Comparison of ENCODE assay signal across 18 cellular contexts in the genomic region with DNA sequence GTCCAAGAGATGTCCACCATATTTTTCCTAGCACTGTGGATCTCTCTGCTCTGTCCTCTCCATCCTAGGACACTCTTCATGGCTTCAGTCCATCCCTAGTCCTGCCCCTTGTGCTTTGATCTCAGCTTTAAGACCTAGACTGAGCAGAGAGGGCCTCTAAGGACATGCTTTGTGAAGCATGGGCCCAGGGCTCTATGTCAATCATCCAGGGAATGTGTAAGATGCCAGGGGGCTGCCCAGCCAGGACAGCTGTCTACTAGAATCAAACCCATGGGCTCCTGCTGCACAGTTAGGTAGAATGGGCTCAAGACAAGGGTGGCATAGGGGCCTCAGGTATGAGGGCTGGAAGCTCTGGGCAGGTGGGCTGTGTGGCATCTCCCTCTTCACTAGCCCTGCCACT. TPM values are rescaled to one million over a fixed set of nuclear protein-coding genes. Genes with fewer than 3 reads are reported as not detected.
DNase-seq lines count a peak whose midpoint lies in the region; ATAC-seq and TF ChIP-seq lines count a peak whose summit lies in the region.
"Had no signal": no experiment of that assay in that cellular context is flagged by ENCODE, and none has a peak within 500 bp of the region (broad histone marks: within the 10 kb centered on the region; RNA-seq: fewer than 3 reads in every experiment).

No MANE protein-coding gene starts in this region.

- TF ChIP-seq CTCF in PC-9 (conservative IDR thresholded peaks at IDR 0.05) (no peak), glutamatergic neuron (IDR thresholded peaks at IDR 0.05; ENCODE audit: partially characterized antibody, unreplicated experiment) (no peak), sigmoid colon (IDR thresholded peaks at IDR 0.05) (no peak), MM.1S (IDR thresholded peaks at IDR 0.05; ENCODE audit: low read length) (no peak)

- H3K4me3 ChIP-seq in PC-9 (no peak overlapping the region; the same call in 1 of the 2 replicates), sigmoid colon (no peak overlapping the region), MM.1S (ENCODE audit: low read length) (no peak overlapping the region)
- H3K4me3 ChIP-seq: GM12878, ovary, SJSA1 had no signal

- BruUV-seq in PC-9 (replicated peaks; lab: Mats Ljungman, UMichigan): no TSS peak

- no peaks in the 10 kb centered on the region for H3K27me3 Mint-ChIP-seq in glutamatergic neuron (ENCODE audit: unreplicated experiment)
- H3K27me3 Mint-ChIP-seq: CD4-positive, alpha-beta T cell; stimulated activated naive CD8-positive, alpha-beta T cell treated with anti-CD3 and anti-CD28 coated beads, Interleukin-15, amount 100 ng/mL, for 72 hours had no signal

- DNase-seq in DMS 273 (lab: John Stamatoyannopoulos, UW; ENCODE audit: unreplicated experiment): peak; percentile 48
- DNase-seq in DMS 273 treated with DMSO at 0.1 percent for 48 hours (lab: John Stamatoyannopoulos, UW): no peak
- DNase-seq in PC-9: no peak
- DNase-seq in glutamatergic neuron: no peak
- DNase-seq in sigmoid colon: peak; percentile 39
- no peak for DNase-seq in globus pallidus (ENCODE audit: low spot score)
- no peak for DNase-seq in MM.1S
- DNase-seq in left colon: no peak
- DNase-seq: 8988T; activated CD4-positive, alpha-beta T cell treated with anti-CD3 and anti-CD28 coated beads, Interleukin-2, amount 50 U/mL, for 4 hours; activated gamma-delta T cell treated with Interleukin-2 at 50 U/mL for 16 hours; brain microvascular endothelial cell; CD4-positive, alpha-beta T cell; stimulated activated naive CD8-positive, alpha-beta T cell treated with anti-CD3 and anti-CD28 coated beads, Interleukin-15, amount 100 ng/mL, for 72 hours; T1000 had no signal

- intact Hi-C loops in PC-9 (cut with micrococcal nuclease; ENCODE audit: unreplicated experiment) (no loop called here), sigmoid colon (cut with DNase I) (loop anchor here (5.0 kb wide), 1 partner anchor 68 kb away; no protein-coding TSS in a partner anchor), left colon (cut with DNase I, micrococcal nuclease) (no loop called here)

- H3K9me2 ChIP-seq in PC-9 (ENCODE audit: insufficient read depth) (no peaks in the 10 kb centered on the region), MM.1S (replicated peaks; ENCODE audit: insufficient read depth, low read length) (no peaks in the 10 kb centered on the region)

- no peak overlapping the region for H3K27ac Mint-ChIP-seq in glutamatergic neuron (ENCODE audit: unreplicated experiment)
- H3K27ac Mint-ChIP-seq: CD4-positive, alpha-beta T cell had no signal

- no peak overlapping the region for H3K9ac ChIP-seq in MM.1S (ENCODE audit: low read length)

- H2AFZ ChIP-seq in PC-9 (no peak overlapping the region), MM.1S (ENCODE audit: low read length) (no peak overlapping the region)

- H3K4me3 Mint-ChIP-seq in glutamatergic neuron (ENCODE audit: unreplicated experiment): peak overlapping the region; percentile 46
- H3K4me3 Mint-ChIP-seq: CD4-positive, alpha-beta T cell; stimulated activated naive CD8-positive, alpha-beta T cell treated with anti-CD3 and anti-CD28 coated beads, Interleukin-15, amount 100 ng/mL, for 72 hours had no signal

- no peak for TF ChIP-seq POLR2A in sigmoid colon (IDR thresholded peaks at IDR 0.05)

- H3K36me3 ChIP-seq in PC-9 (ENCODE audit: low read depth) (peaks cover 3% of the 10 kb centered on the region; the same call in 1 of the 2 replicates), sigmoid colon (no peaks in the 10 kb centered on the region), MM.1S (replicated peaks; ENCODE audit: insufficient read depth, low read length) (no peaks in the 10 kb centered on the region)
- H3K36me3 ChIP-seq: brain microvascular endothelial cell, ovary, SJSA1 had no signal

- H3K9me3 Mint-ChIP-seq in glutamatergic neuron (ENCODE audit: unreplicated experiment): peaks cover 6% of the 10 kb centered on the region
- H3K9me3 Mint-ChIP-seq: CD4-positive, alpha-beta T cell; stimulated activated naive CD8-positive, alpha-beta T cell treated with anti-CD3 and anti-CD28 coated beads, Interleukin-15, amount 100 ng/mL, for 72 hours had no signal

- H4K20me1 ChIP-seq in PC-9 (ENCODE audit: insufficient read depth): peaks cover 40% of the 10 kb centered on the region
- H4K20me1 ChIP-seq in MM.1S (ENCODE audit: insufficient read depth, low read length): no peaks in the 10 kb centered on the region

- H3K27me3 ChIP-seq in PC-9 (ENCODE audit: insufficient read depth, low read depth) (no peaks in the 10 kb centered on the region), sigmoid colon (no peaks in the 10 kb centered on the region), MM.1S (replicated peaks; ENCODE audit: insufficient read depth, low read length) (no peaks in the 10 kb centered on the region)
- H3K27me3 ChIP-seq: brain microvascular endothelial cell, ovary, SJSA1 had no signal

- H3K4me1 ChIP-seq in PC-9 (replicated peaks; ENCODE audit: insufficient read depth) (peaks cover 36% of the 10 kb centered on the region), sigmoid colon (peaks cover 0 to 32% (median 24%) of the 10 kb centered on the region in 4 donors), MM.1S (ENCODE audit: low read length) (no peaks in the 10 kb centered on the region)

- H3K9me3 ChIP-seq in PC-9 (ENCODE audit: insufficient read depth, low read depth) (no peaks in the 10 kb centered on the region), sigmoid colon (no peaks in the 10 kb centered on the region), MM.1S (replicated peaks; ENCODE audit: insufficient read depth, low read length) (no peaks in the 10 kb centered on the region)
- H3K9me3 ChIP-seq: ovary, SJSA1 had no signal

- H3K27ac ChIP-seq in PC-9 (0 out of 2 replicates have a peak overlapping the region, but pooled peaks have one; percentile 1), sigmoid colon (no peak overlapping the region), MM.1S (ENCODE audit: low read length) (no peak overlapping the region)
- H3K27ac ChIP-seq: brain microvascular endothelial cell, ovary, SJSA1 had no signal

- peak overlapping the region; percentile 66 for H3K4me2 ChIP-seq in PC-9
- no peak overlapping the region for H3K4me2 ChIP-seq in MM.1S (ENCODE audit: low read depth, low read length)

- no peak for TF ChIP-seq EP300 in sigmoid colon (IDR thresholded peaks at IDR 0.05)

- H3K4me1 Mint-ChIP-seq in glutamatergic neuron (ENCODE audit: low read depth, unreplicated experiment): peaks cover 52% of the 10 kb centered on the region

- H3F3A ChIP-seq in PC-9 (ENCODE audit: insufficient read depth, low read depth) (peaks cover 22% of the 10 kb centered on the region; the same call in 1 of the 2 replicates), MM.1S (ENCODE audit: insufficient read depth, low read length) (no peaks in the 10 kb centered on the region)

- POLR2A ChIA-PET in PC-9 (lab: Charles Lee; ENCODE audit: unreplicated experiment): no interaction called here

- H3K36me3 Mint-ChIP-seq in glutamatergic neuron (ENCODE audit: unreplicated experiment): no peaks in the 10 kb centered on the region

- no peak for ATAC-seq in left colon
- ATAC-seq: GM12878; stimulated activated naive CD8-positive, alpha-beta T cell treated with anti-CD3 and anti-CD28 coated beads, Interleukin-15, amount 100 ng/mL, for 72 hours had no signal

- H3K79me2 ChIP-seq in PC-9 (ENCODE audit: low read depth) (peaks cover 72% of the 10 kb centered on the region), MM.1S (ENCODE audit: low read length) (peaks cover 74% of the 10 kb centered on the region)

- CTCF ChIA-PET in PC-9 (lab: Charles Lee): interaction anchor here (0.6 kb wide), 2 partner anchors 158 to 464 kb away, joined by 10 to 11 read pairs; no protein-coding TSS in a partner anchor

RNA-seq across cellular contexts. Expression of a gene that starts 24.9 kb away (rescaled TPM):
- 17.1 and 19.1 TPM in 2 replicates for total RNA-seq in PC-9 (2021)
- 92.4 TPM for total RNA-seq in glutamatergic neuron (ENCODE audit: unreplicated experiment)
- 1 to 10 TPM; 3.1 to 5.8 (median 3.6) TPM for total RNA-seq in sigmoid colon
- 1 to 10 TPM; 1.8 to 9.6 (median 2.5) TPM for polyA plus RNA-seq in sigmoid colon
- 10 to 100 TPM; 21.0 to 29.4 TPM for total RNA-seq in left colon

Comparison
In these comparisons a context has a peak if more than half of its experiments do, and no peak if none do; other contexts are left out.
1. DNase-seq: peak in DMS 273 (single experiment) and sigmoid colon (single experiment); none in DMS 273 treated with DMSO at 0.1 percent for 48 hours (single experiment), PC-9 (0 of 2), glutamatergic neuron (single experiment), globus pallidus (single experiment), MM.1S (single experiment) and left colon (0 of 2).